8 cellular contexts compared by ENCODE assay signal in genomic region chr14:90384543-90384911, GRCh38. TPM values are rescaled to one million over a fixed set of nuclear protein-coding genes. Genes with fewer than 3 reads are reported as not detected.
DNase-seq lines count a peak whose midpoint lies in the region; ATAC-seq lines count a peak whose summit lies in the region.

No MANE protein-coding gene starts in this region.

- H3K27ac ChIP-seq in iPS-18a (ENCODE audit: low read length) (no peak overlapping the region), stomach smooth muscle (ENCODE audit: low read length) (peak overlapping the region; percentile 100)

- ATAC-seq in HG03469 (IDR thresholded peaks at IDR 0.05; ENCODE audit: unreplicated experiment), result no peak

- H3K4me3 Mint-ChIP-seq in activated CD4-positive, alpha-beta T cell treated with anti-CD3 and anti-CD28 coated beads, Interleukin-2, amount 10 ng/mL, durations not matched to agents 24 days and 14 days, result no peak overlapping the region

- no peaks in the 10 kb centered on the region for H3K9me3 ChIP-seq in iPS-18a (ENCODE audit: control insufficient read depth, low read depth, low read length)
- H3K9me3 ChIP-seq in stomach smooth muscle (ENCODE audit: control insufficient read depth in 2 of 2, low read length in 2 of 2), result no peaks in the 10 kb centered on the region

- intact Hi-C loops in activated CD4-positive, alpha-beta T cell treated with anti-CD3 and anti-CD28 coated beads, Interleukin-2, amount 10 ng/mL, durations not matched to agents 24 days and 14 days (cut with micrococcal nuclease), result loop anchor here (5.0 kb wide), 3 partner anchors 107 to 1658 kb away; partner anchors contain the start of genes PPP4R3A and TRIP11

- H3K27ac Mint-ChIP-seq in activated CD4-positive, alpha-beta T cell treated with anti-CD3 and anti-CD28 coated beads, Interleukin-2, amount 10 ng/mL, durations not matched to agents 24 days and 14 days, result no peak overlapping the region

- H3K27me3 ChIP-seq in iPS-18a (ENCODE audit: control insufficient read depth, insufficient read depth, low read length), result peaks cover 14% of the 10 kb centered on the region
- no peaks in the 10 kb centered on the region for H3K27me3 ChIP-seq in stomach smooth muscle (ENCODE audit: control insufficient read depth in 1 of 2, insufficient read depth in 2 of 2, low read length in 2 of 2)

- H3K4me1 ChIP-seq in iPS-18a (ENCODE audit: control insufficient read depth, low read depth, low read length), result peaks cover 25% of the 10 kb centered on the region
- peaks cover 31% of the 10 kb centered on the region for H3K4me1 ChIP-seq in stomach smooth muscle (ENCODE audit: control insufficient read depth, insufficient read depth, low read length)

- DNase-seq in activated CD4-positive, alpha-beta T cell treated with anti-CD3 and anti-CD28 coated beads, Interleukin-2, amount 10 ng/mL, durations not matched to agents 24 days and 14 days, result peak; percentile 78
- no peak for DNase-seq in activated CD4-positive, alpha-beta T cell treated with anti-CD3 and anti-CD28 coated beads for 1 hour
- peak; percentile 10 for DNase-seq in T-helper 22 cell (ENCODE audit: low read depth)
- DNase-seq in 8988T, result no peak
- no peak for DNase-seq in HCEC 1CT

- peaks cover 17% of the 10 kb centered on the region for H3K4me1 Mint-ChIP-seq in activated CD4-positive, alpha-beta T cell treated with anti-CD3 and anti-CD28 coated beads, Interleukin-2, amount 10 ng/mL, durations not matched to agents 24 days and 14 days

- H3K27me3 Mint-ChIP-seq in activated CD4-positive, alpha-beta T cell treated with anti-CD3 and anti-CD28 coated beads, Interleukin-2, amount 10 ng/mL, durations not matched to agents 24 days and 14 days, result no peaks in the 10 kb centered on the region

- H3K9me3 Mint-ChIP-seq in activated CD4-positive, alpha-beta T cell treated with anti-CD3 and anti-CD28 coated beads, Interleukin-2, amount 10 ng/mL, durations not matched to agents 24 days and 14 days, result no peaks in the 10 kb centered on the region

- H3K36me3 ChIP-seq in iPS-18a (ENCODE audit: control insufficient read depth, low read depth, low read length), result no peaks in the 10 kb centered on the region
- H3K36me3 ChIP-seq in stomach smooth muscle (ENCODE audit: control insufficient read depth in 2 of 2, insufficient read depth in 2 of 2, low read length in 2 of 2), result no peaks in the 10 kb centered on the region

- H3K9ac ChIP-seq in iPS-18a (ENCODE audit: low read length) (no peak overlapping the region), stomach smooth muscle (ENCODE audit: low read length in 2 of 2) (peak overlapping the region; percentile 93 to 97)

- peak overlapping the region; percentile 84 for H3K4me3 ChIP-seq in iPS-18a (ENCODE audit: low read length)
- H3K4me3 ChIP-seq in stomach smooth muscle (ENCODE audit: low read length in 2 of 2), result peak overlapping the region; percentile 70 to 87

- no peaks in the 10 kb centered on the region for H3K36me3 Mint-ChIP-seq in activated CD4-positive, alpha-beta T cell treated with anti-CD3 and anti-CD28 coated beads, Interleukin-2, amount 10 ng/mL, durations not matched to agents 24 days and 14 days (ENCODE audit: low read depth)

RNA-seq across cellular contexts. Expression of gene CALM1, which starts 12.3 kb away (rescaled TPM):
- 471 and 482 TPM in 2 replicates for total RNA-seq in activated CD4-positive, alpha-beta T cell treated with anti-CD3 and anti-CD28 coated beads, Interleukin-2, amount 10 ng/mL, durations not matched to agents 24 days and 14 days

RNA-seq across cellular contexts. Expression of gene NRDE2, which starts 52.8 kb away (rescaled TPM):
- 22.1 and 22.8 TPM in 2 replicates for total RNA-seq in activated CD4-positive, alpha-beta T cell treated with anti-CD3 and anti-CD28 coated beads, Interleukin-2, amount 10 ng/mL, durations not matched to agents 24 days and 14 days

Comparison
In these comparisons a context has a peak if more than half of its experiments do, and no peak if none do; other contexts are left out.
1. DNase-seq: peak in activated CD4-positive, alpha-beta T cell treated with anti-CD3 and anti-CD28 coated beads, Interleukin-2, amount 10 ng/mL, durations not matched to agents 24 days and 14 days (single experiment) and T-helper 22 cell (single experiment); none in activated CD4-positive, alpha-beta T cell treated with anti-CD3 and anti-CD28 coated beads for 1 hour (single experiment), 8988T (single experiment) and HCEC 1CT (single experiment).